ENCODE assay signal across 1 cellular context in genomic region chr17:68047890-68048542, GRCh38.
TF ChIP-seq lines count a peak whose summit lies in the region.

No MANE protein-coding gene starts in this region.

TF ChIP-seq in HepG2, 621 proteins besides CTCF, POLR2A, EP300 and RAD21:
- TF ChIP-seq POLR2AphosphoS5 (IDR thresholded peaks at IDR 0.05; ENCODE audit: low read depth, low read length) (0 out of 2 replicates have a peak, but pooled peaks have one; percentile 5), POLR2G (IDR thresholded peaks at IDR 0.05; ENCODE audit: low read depth, low read length) (0 out of 2 replicates have a peak, but pooled peaks have one; percentile 48), POLR2AphosphoS2 (IDR thresholded peaks at IDR 0.05; ENCODE audit: low read depth, low read length) (peak; percentile 89)
TF ChIP-seq in HepG2: peak in this region for 3; not testable (repeated sequence) for 618.
